In the genomic region with DNA sequence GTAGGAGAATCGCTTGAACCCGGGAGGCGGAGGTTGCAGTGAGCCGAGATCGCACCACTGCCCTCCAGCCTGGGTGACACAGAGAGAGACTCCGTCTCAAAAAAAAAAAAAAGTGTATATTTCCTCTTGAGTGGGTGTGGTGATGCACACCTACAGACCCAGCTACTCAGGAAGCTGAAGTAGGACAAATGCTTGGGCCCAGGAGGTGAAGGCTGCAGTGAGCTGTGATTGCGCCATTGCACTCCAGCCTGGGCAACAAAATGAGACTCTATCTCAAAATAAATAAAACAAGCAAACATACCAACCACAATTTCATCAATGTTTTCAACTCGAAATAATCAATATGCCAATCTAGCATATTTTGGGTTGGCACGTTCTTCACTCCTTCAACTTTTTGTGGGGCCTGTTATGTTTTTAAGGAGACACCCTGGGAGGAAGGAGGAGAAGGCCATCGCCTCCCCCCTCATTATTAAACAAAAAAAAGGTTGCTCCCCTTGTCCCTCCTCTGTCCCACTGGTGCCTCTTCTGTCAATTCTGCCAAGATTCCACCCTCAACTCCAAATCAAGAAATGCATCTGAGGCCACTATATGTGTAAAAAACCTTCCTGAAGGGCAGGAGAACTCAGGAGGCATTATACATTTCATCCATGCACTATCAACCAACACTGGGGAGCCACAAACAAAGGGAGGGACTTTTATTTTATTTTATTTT, we compare ENCODE assay signal across 22 cellular contexts. TPM values are rescaled to one million over a fixed set of nuclear protein-coding genes. Genes with fewer than 3 reads are reported as not detected.
DNase-seq lines count a peak whose midpoint lies in the region; ATAC-seq, FAIRE-seq and TF ChIP-seq lines count a peak whose summit lies in the region.
"Had no signal": no experiment of that assay in that cellular context is flagged by ENCODE, and none has a peak within 500 bp of the region (broad histone marks: within the 10 kb centered on the region; RNA-seq: fewer than 3 reads in every experiment).

No MANE protein-coding gene starts in this region.

- H3K4me3 Mint-ChIP-seq in activated CD4-positive, alpha-beta memory T cell treated with anti-CD3 and anti-CD28 coated beads, Interleukin-2, amount 10 ng/mL, durations not matched to agents 7 days and 5 days: no peak overlapping the region
- H3K4me3 Mint-ChIP-seq: stimulated activated naive B cell treated with anti-CD40 and anti-IgM and Interleukin-4, amounts not matched to agents 10 μg/mL and 1 μg/mL and 100 μg/mL, for 72 hours had no signal

- no peaks in the 10 kb centered on the region for H3K27me3 ChIP-seq in left ventricle myocardium inferior (ENCODE audit: low read depth)
- H3K27me3 ChIP-seq in mesendoderm (ENCODE audit: insufficient read depth, low read length, poor library complexity): no peaks in the 10 kb centered on the region
- H3K27me3 ChIP-seq: ascending aorta, tibial artery had no signal

- no peak overlapping the region for H2BK5ac ChIP-seq in mesendoderm (ENCODE audit: low read length)

- no peaks in the 10 kb centered on the region for H3K79me2 ChIP-seq in mesendoderm (ENCODE audit: control insufficient read depth, insufficient read depth, low read length)
- H3K79me2 ChIP-seq: parathyroid adenoma had no signal

- H3K36me3 ChIP-seq in left ventricle myocardium inferior (no peaks in the 10 kb centered on the region), mesendoderm (ENCODE audit: control insufficient read depth, insufficient read depth, low read length) (no peaks in the 10 kb centered on the region)
- H3K36me3 ChIP-seq: ascending aorta, tibial artery had no signal

- no peak for ATAC-seq in Right ventricle myocardium inferior
- ATAC-seq in GM18858 (IDR thresholded peaks at IDR 0.05; ENCODE audit: unreplicated experiment): no peak
- ATAC-seq in HG02852 (IDR thresholded peaks at IDR 0.05; ENCODE audit: unreplicated experiment): no peak
- ATAC-seq: stimulated activated naive B cell treated with anti-CD40 and anti-IgM and Interleukin-4, amounts not matched to agents 10 μg/mL and 1 μg/mL and 100 μg/mL, for 72 hours had no signal

- no peak overlapping the region for H3K4me3 ChIP-seq in left ventricle myocardium inferior
- H3K4me3 ChIP-seq in mesendoderm (ENCODE audit: low read length): no peak overlapping the region
- H3K4me3 ChIP-seq: ascending aorta, tibial artery had no signal

- H3K9me3 Mint-ChIP-seq in activated CD4-positive, alpha-beta memory T cell treated with anti-CD3 and anti-CD28 coated beads, Interleukin-2, amount 10 ng/mL, durations not matched to agents 7 days and 5 days: no peaks in the 10 kb centered on the region

- H3K36me3 Mint-ChIP-seq in activated CD4-positive, alpha-beta memory T cell treated with anti-CD3 and anti-CD28 coated beads, Interleukin-2, amount 10 ng/mL, durations not matched to agents 7 days and 5 days (ENCODE audit: low read depth): peaks cover 2% of the 10 kb centered on the region
- H3K36me3 Mint-ChIP-seq: naive B cell had no signal

- H3K18ac ChIP-seq in mesendoderm (ENCODE audit: low read length): peak overlapping the region; percentile 80

- H3K56ac ChIP-seq in mesendoderm (ENCODE audit: low read length): peak overlapping the region; percentile 17

- H3K27ac Mint-ChIP-seq in activated CD4-positive, alpha-beta memory T cell treated with anti-CD3 and anti-CD28 coated beads, Interleukin-2, amount 10 ng/mL, durations not matched to agents 7 days and 5 days: peak overlapping the region; percentile 62

- peaks cover 22% of the 10 kb centered on the region for H3K4me1 ChIP-seq in left ventricle myocardium inferior
- H3K4me1 ChIP-seq in mesendoderm (ENCODE audit: control insufficient read depth, low read depth, low read length): no peaks in the 10 kb centered on the region
- H3K4me1 ChIP-seq: ascending aorta, parathyroid adenoma, tibial artery had no signal

- H2BK15ac ChIP-seq in mesendoderm (replicated peaks; ENCODE audit: low read depth): no peak overlapping the region

- H3K23ac ChIP-seq in mesendoderm (ENCODE audit: low read length): no peak overlapping the region

- DNase-seq in left ventricle myocardium inferior (no peak), Right ventricle myocardium inferior (ENCODE audit: missing footprints) (no peak), mesendoderm (no peak), urothelium cell line (ENCODE audit: low spot score) (no peak), NCI-H2081 (lab: John Stamatoyannopoulos, UW) (no peak)
- DNase-seq in activated CD4-positive, alpha-beta memory T cell treated with anti-CD3 and anti-CD28 coated beads, Interleukin-2, amount 10 ng/mL, durations not matched to agents 7 days and 5 days: peak; percentile 34
- DNase-seq: foreskin melanocyte; Karpas-422; kidney; naive B cell; NCI-H1048; NCI-H1930; NCI-H226; NCI-H82; PC-3; stimulated activated naive B cell treated with anti-CD40 and anti-IgM and Interleukin-4, amounts not matched to agents 10 μg/mL and 1 μg/mL and 100 μg/mL, for 72 hours; tibial artery had no signal

- FAIRE-seq in urothelium cell line (lab: Jason Lieb, UNC): no peak
- FAIRE-seq: H54, kidney had no signal

- H3K4me2 ChIP-seq in mesendoderm (ENCODE audit: low read length): no peak overlapping the region

- no peaks in the 10 kb centered on the region for H3K79me1 ChIP-seq in mesendoderm (ENCODE audit: low read length)

- CTCF ChIA-PET in activated CD4-positive, alpha-beta memory T cell treated with anti-CD3 and anti-CD28 coated beads, Interleukin-2, amount 10 ng/mL, durations not matched to agents 7 days and 5 days (lab: Charles Lee): no interaction called here

- no peak overlapping the region for H3K9ac ChIP-seq in mesendoderm (ENCODE audit: low read length)
- H3K9ac ChIP-seq: parathyroid adenoma had no signal

- no peak overlapping the region for H3K4ac ChIP-seq in mesendoderm (ENCODE audit: low read depth, low read length)

- intact Hi-C loops in left ventricle myocardium inferior (cut with micrococcal nuclease) (no loop called here), Right ventricle myocardium inferior (cut with DNase I) (no loop called here)

- WGBS in mesendoderm (ENCODE audit: extremely low coverage, insufficient coverage, low lambda C conversion rate): no CpG with 5 or more reads among the region's 10 CpGs

- TF ChIP-seq CTCF in left ventricle myocardium inferior (IDR thresholded peaks at IDR 0.05; ENCODE audit: borderline replicate concordance): no peak

- peaks cover under 1% of the 10 kb centered on the region for H3K9me3 ChIP-seq in left ventricle myocardium inferior (replicated peaks)
- H3K9me3 ChIP-seq: ascending aorta, tibial artery had no signal

- H3K27me3 Mint-ChIP-seq in activated CD4-positive, alpha-beta memory T cell treated with anti-CD3 and anti-CD28 coated beads, Interleukin-2, amount 10 ng/mL, durations not matched to agents 7 days and 5 days: no peaks in the 10 kb centered on the region
- H3K27me3 Mint-ChIP-seq: naive B cell; stimulated activated naive B cell treated with anti-CD40 and anti-IgM and Interleukin-4, amounts not matched to agents 10 μg/mL and 1 μg/mL and 100 μg/mL, for 72 hours had no signal

- no peak overlapping the region for H2BK120ac ChIP-seq in mesendoderm (ENCODE audit: low read depth, low read length)

- H3K27ac ChIP-seq in left ventricle myocardium inferior (replicated peaks) (peak overlapping the region; percentile 60), mesendoderm (ENCODE audit: low read depth, low read length) (no peak overlapping the region)
- H3K27ac ChIP-seq: ascending aorta, parathyroid adenoma, tibial artery had no signal

- H3K4me1 Mint-ChIP-seq in activated CD4-positive, alpha-beta memory T cell treated with anti-CD3 and anti-CD28 coated beads, Interleukin-2, amount 10 ng/mL, durations not matched to agents 7 days and 5 days: peaks cover 47% of the 10 kb centered on the region

- no peak overlapping the region for H2AK5ac ChIP-seq in mesendoderm (ENCODE audit: low read length)

- no peak overlapping the region for H4K8ac ChIP-seq in mesendoderm (ENCODE audit: low read depth, low read length)

- peak overlapping the region; percentile 87 for H4K5ac ChIP-seq in mesendoderm (ENCODE audit: low read length)

- POLR2A ChIA-PET in activated CD4-positive, alpha-beta memory T cell treated with anti-CD3 and anti-CD28 coated beads, Interleukin-2, amount 10 ng/mL, durations not matched to agents 7 days and 5 days (lab: Charles Lee): interaction anchor here (1.2 kb wide), 1 partner anchor 53 kb away, joined by 6 read pairs; the partner anchor contains the start of gene ATF7IP2

RNA-seq across cellular contexts. Expression of gene ATF7IP2, which starts 52.4 kb away (rescaled TPM):
- total RNA-seq in left ventricle myocardium inferior (53.6 TPM), Right ventricle myocardium inferior (43.0 TPM)
- 10 to 100 TPM; 21.8 to 23.6 TPM for total RNA-seq in activated CD4-positive, alpha-beta memory T cell treated with anti-CD3 and anti-CD28 coated beads, Interleukin-2, amount 10 ng/mL, durations not matched to agents 7 days and 5 days
- 35.4 TPM for polyA plus RNA-seq in mesendoderm (2013, experiment 1 of 2)
- 33.9 TPM for polyA plus RNA-seq in mesendoderm (2013, experiment 2 of 2)
- total RNA-seq: ascending aorta had no signal
